Comparison of ENCODE assay signal across 10 cellular contexts in genomic region chrX:63993936-63994335, GRCh38.
"Had no signal": no experiment of that assay in that cellular context is flagged by ENCODE, and none has a peak within 500 bp of the region (broad histone marks: within the 10 kb centered on the region; RNA-seq: fewer than 3 reads in every experiment).

No MANE protein-coding gene starts in this region.

- DNase-seq: activated CD4-positive, alpha-beta T cell treated with anti-CD3 and anti-CD28 coated beads, Interleukin-2, amount 50 U/mL, for 48 hours; activated naive CD4-positive, alpha-beta T cell treated with Interleukin-2 at 50 U/mL for 16 hours; effector memory CD8-positive, alpha-beta T cell; heart right ventricle; left cardiac atrium; sigmoid colon; spleen; stimulated activated naive CD8-positive, alpha-beta T cell treated with anti-CD3 and anti-CD28 coated beads, Interleukin-15, amount 100 ng/mL, for 72 hours; WERI-Rb-1 had no signal

- H3K4me3 ChIP-seq: heart right ventricle, lung, sigmoid colon, spleen had no signal

- H3K27ac ChIP-seq: heart right ventricle, sigmoid colon, spleen, WERI-Rb-1 had no signal

- H3K27me3 ChIP-seq: heart right ventricle, sigmoid colon, spleen had no signal
